24 cellular contexts compared by ENCODE assay signal in the genomic region with DNA sequence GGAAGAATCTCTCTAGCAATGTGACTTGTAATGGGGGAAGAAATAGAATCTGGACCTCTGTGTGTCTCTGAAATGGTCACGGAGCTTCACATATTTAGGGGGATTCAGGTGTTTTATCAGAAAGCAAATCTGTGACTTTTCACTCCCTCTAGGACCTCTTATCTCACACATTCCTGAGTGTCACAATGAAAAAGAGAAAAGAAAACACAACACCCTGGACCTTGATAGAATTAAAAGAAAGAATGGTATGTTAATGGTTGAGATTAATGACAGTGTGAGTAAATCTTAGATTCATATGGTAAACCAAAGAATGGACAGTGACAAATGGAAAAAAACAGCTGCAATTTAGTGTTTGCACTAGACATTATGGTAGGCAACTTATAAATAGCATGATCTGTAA.
"Had no signal": no experiment of that assay in that cellular context is flagged by ENCODE, and none has a peak within 500 bp of the region (broad histone marks: within the 10 kb centered on the region; RNA-seq: fewer than 3 reads in every experiment).

No MANE protein-coding gene starts in this region.

- H3K27me3 ChIP-seq: sigmoid colon, thyroid gland had no signal

- H3K9me3 Mint-ChIP-seq: activated naive CD4-positive, alpha-beta T cell treated with anti-CD3 and anti-CD28 coated beads, Interleukin-2, amount 50 U/mL, for 24 hours; brain; T-cell had no signal

- H3K79me2 ChIP-seq: parathyroid adenoma had no signal

- H3K36me3 ChIP-seq: sigmoid colon, thyroid gland, WERI-Rb-1 had no signal

- H3K4me1 Mint-ChIP-seq: activated naive CD4-positive, alpha-beta T cell treated with anti-CD3 and anti-CD28 coated beads, Interleukin-2, amount 50 U/mL, for 24 hours; brain; T-cell had no signal

- H3K27ac Mint-ChIP-seq: activated naive CD4-positive, alpha-beta T cell treated with anti-CD3 and anti-CD28 coated beads, Interleukin-2, amount 50 U/mL, for 24 hours; brain; T-cell had no signal

- H3K27me3 Mint-ChIP-seq: activated naive CD4-positive, alpha-beta T cell treated with anti-CD3 and anti-CD28 coated beads, Interleukin-2, amount 50 U/mL, for 24 hours; brain; T-cell had no signal

- H3K4me3 ChIP-seq: sigmoid colon, thyroid gland had no signal

- ATAC-seq: esophagus mucosa; stimulated activated naive CD8-positive, alpha-beta T cell treated with anti-CD3 and anti-CD28 coated beads, Interleukin-15, Interleukin-2, amounts not matched to agents 100 U/mL and 50 U/mL, for 24 hours; T-cell had no signal

- H2AFZ ChIP-seq: parathyroid adenoma had no signal

- H3K9me3 ChIP-seq: sigmoid colon, thyroid gland had no signal

- H3K4me1 ChIP-seq: parathyroid adenoma, sigmoid colon, thyroid gland had no signal

- H3K27ac ChIP-seq: parathyroid adenoma, sigmoid colon, thyroid gland, WERI-Rb-1 had no signal

- H3K4me3 Mint-ChIP-seq: activated naive CD4-positive, alpha-beta T cell treated with anti-CD3 and anti-CD28 coated beads, Interleukin-2, amount 50 U/mL, for 24 hours; brain; T-cell had no signal

- H3K36me3 Mint-ChIP-seq: activated naive CD4-positive, alpha-beta T cell treated with anti-CD3 and anti-CD28 coated beads, Interleukin-2, amount 50 U/mL, for 24 hours; brain; T-cell had no signal

- DNase-seq: activated CD4-positive, alpha-beta T cell treated with anti-CD3 and anti-CD28 coated beads, Interleukin-2, amount 50 U/mL, for 1 hour; activated CD4-positive, CD25-positive, alpha-beta regulatory T cell treated with anti-CD3 and anti-CD28 coated beads, Interleukin-2, amount 50 U/mL, for 72 hours; activated gamma-delta T cell treated with Interleukin-2 at 50 U/mL for 16 hours; activated T-cell treated with anti-CD3 and anti-CD28 coated beads, Interleukin-2, amount 50 U/mL, for 1 hour; anterior cingulate cortex; central memory CD4-positive, alpha-beta T cell; dermis blood vessel endothelial cell; effector memory CD4-positive, alpha-beta T cell; foreskin melanocyte; hippocampal formation; kidney glomerular epithelial cell; mesenchymal stem cell; nucleus accumbens; sigmoid colon; stimulated activated CD4-positive, alpha-beta T cell treated with anti-CD3 and anti-CD28 coated beads, Interleukin-4, amount 100 ng/mL, for 24 hours; stimulated activated naive CD8-positive, alpha-beta T cell treated with anti-CD3 and anti-CD28 coated beads, Interleukin-15, Interleukin-2, amounts not matched to agents 100 U/mL and 50 U/mL, for 24 hours; substantia nigra; T-cell; thyroid gland; WERI-Rb-1 had no signal
